Comparison of ENCODE assay signal across 21 cellular contexts in genomic region chr7:64551375-64552142, GRCh38. TPM values are rescaled to one million over a fixed set of nuclear protein-coding genes. Genes with fewer than 3 reads are reported as not detected.
"Had no signal": no experiment of that assay in that cellular context is flagged by ENCODE, and none has a peak within 500 bp of the region (broad histone marks: within the 10 kb centered on the region; RNA-seq: fewer than 3 reads in every experiment).

No MANE protein-coding gene starts in this region.

- DNase-seq: activated CD4-positive, alpha-beta memory T cell treated with anti-CD3 and anti-CD28 coated beads for 36 hours; activated naive CD4-positive, alpha-beta T cell; activated naive CD8-positive, alpha-beta T cell treated with anti-CD3 and anti-CD28 coated beads for 36 hours; amygdala; cortex of kidney; effector memory CD4-positive, alpha-beta T cell; left colon; natural killer cell; stimulated activated CD4-positive, alpha-beta T cell treated with anti-CD3 and anti-CD28 coated beads, Interleukin-12 subunit alpha, Interleukin-12 subunit beta, amount 100 ng/mL, for 4 hours; stimulated activated naive CD8-positive, alpha-beta T cell treated with anti-CD3 and anti-CD28 coated beads, Interleukin-15, Interleukin-2, amounts not matched to agents 100 U/mL and 50 U/mL, for 24 hours; SW 1271; transverse colon; uterus; WERI-Rb-1 had no signal

- H3K4me3 ChIP-seq: esophagus muscularis mucosa, hepatocyte, lung, transverse colon, uterus had no signal

- H3K27ac ChIP-seq: hepatocyte, parathyroid adenoma, transverse colon, uterus, WERI-Rb-1 had no signal

- ATAC-seq: activated T-helper 17 cell treated with anti-CD3 and anti-CD28 coated beads, Interleukin-2, amount 50 U/mL, for 72 hours; left colon; natural killer cell; stimulated activated naive CD8-positive, alpha-beta T cell treated with anti-CD3 and anti-CD28 coated beads, Interleukin-15, Interleukin-2, amounts not matched to agents 100 U/mL and 50 U/mL, for 24 hours had no signal

- H3K4me3 Mint-ChIP-seq: activated CD4-positive, alpha-beta memory T cell treated with anti-CD3 and anti-CD28 coated beads for 36 hours; activated naive CD8-positive, alpha-beta T cell treated with anti-CD3 and anti-CD28 coated beads for 36 hours; activated T-helper 17 cell treated with anti-CD3 and anti-CD28 coated beads, Interleukin-2, amount 50 U/mL, for 72 hours; brain; central memory CD8-positive, alpha-beta T cell; natural killer cell had no signal

- H3K4me1 Mint-ChIP-seq: brain had no signal

- H3K36me3 Mint-ChIP-seq: natural killer cell had no signal

- H3K27ac Mint-ChIP-seq: activated CD4-positive, alpha-beta memory T cell treated with anti-CD3 and anti-CD28 coated beads for 36 hours; activated naive CD8-positive, alpha-beta T cell treated with anti-CD3 and anti-CD28 coated beads for 36 hours; activated T-helper 17 cell treated with anti-CD3 and anti-CD28 coated beads, Interleukin-2, amount 50 U/mL, for 72 hours; natural killer cell had no signal

- H3K27me3 Mint-ChIP-seq: activated CD4-positive, alpha-beta memory T cell treated with anti-CD3 and anti-CD28 coated beads for 36 hours; activated naive CD8-positive, alpha-beta T cell treated with anti-CD3 and anti-CD28 coated beads for 36 hours; activated T-helper 17 cell treated with anti-CD3 and anti-CD28 coated beads, Interleukin-2, amount 50 U/mL, for 72 hours; brain; central memory CD8-positive, alpha-beta T cell had no signal

- H3K27me3 ChIP-seq: esophagus muscularis mucosa, hepatocyte, transverse colon, uterus had no signal

- H3K4me1 ChIP-seq: parathyroid adenoma, transverse colon, uterus had no signal

- H3K9me3 Mint-ChIP-seq: activated T-helper 17 cell treated with anti-CD3 and anti-CD28 coated beads, Interleukin-2, amount 50 U/mL, for 72 hours; central memory CD8-positive, alpha-beta T cell; natural killer cell had no signal

- H3K36me3 ChIP-seq: transverse colon, uterus had no signal

- H3K9me3 ChIP-seq: esophagus muscularis mucosa, uterus had no signal

RNA-seq across cellular contexts. Expression of gene ZNF680, which starts 11.3 kb away (rescaled TPM):
- total RNA-seq: hepatocyte had no signal
- polyA plus RNA-seq: hepatocyte had no signal
